1 cellular context compared by ENCODE assay signal in genomic region chr7:36391436-36392198, GRCh38.
TF ChIP-seq lines count a peak whose summit lies in the region.

No MANE protein-coding gene starts in this region.

TF ChIP-seq in IMR-90, 13 proteins besides CTCF, POLR2A, EP300 and RAD21 (continued from another document):
- TF ChIP-seq, protein P1, sequence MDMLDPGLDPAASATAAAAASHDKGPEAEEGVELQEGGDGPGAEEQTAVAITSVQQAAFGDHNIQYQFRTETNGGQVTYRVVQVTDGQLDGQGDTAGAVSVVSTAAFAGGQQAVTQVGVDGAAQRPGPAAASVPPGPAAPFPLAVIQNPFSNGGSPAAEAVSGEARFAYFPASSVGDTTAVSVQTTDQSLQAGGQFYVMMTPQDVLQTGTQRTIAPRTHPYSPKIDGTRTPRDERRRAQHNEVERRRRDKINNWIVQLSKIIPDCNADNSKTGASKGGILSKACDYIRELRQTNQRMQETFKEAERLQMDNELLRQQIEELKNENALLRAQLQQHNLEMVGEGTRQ (IDR thresholded peaks at IDR 0.05; ENCODE audit: low read depth, low read length), result no peak
- TF ChIP-seq, protein P2, sequence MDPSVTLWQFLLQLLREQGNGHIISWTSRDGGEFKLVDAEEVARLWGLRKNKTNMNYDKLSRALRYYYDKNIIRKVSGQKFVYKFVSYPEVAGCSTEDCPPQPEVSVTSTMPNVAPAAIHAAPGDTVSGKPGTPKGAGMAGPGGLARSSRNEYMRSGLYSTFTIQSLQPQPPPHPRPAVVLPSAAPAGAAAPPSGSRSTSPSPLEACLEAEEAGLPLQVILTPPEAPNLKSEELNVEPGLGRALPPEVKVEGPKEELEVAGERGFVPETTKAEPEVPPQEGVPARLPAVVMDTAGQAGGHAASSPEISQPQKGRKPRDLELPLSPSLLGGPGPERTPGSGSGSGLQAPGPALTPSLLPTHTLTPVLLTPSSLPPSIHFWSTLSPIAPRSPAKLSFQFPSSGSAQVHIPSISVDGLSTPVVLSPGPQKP (IDR thresholded peaks at IDR 0.05; ENCODE audit: borderline replicate concordance, low read depth, low read length), result no peak
- no peak for TF ChIP-seq SMC3 (IDR thresholded peaks at IDR 0.05; ENCODE audit: low read depth, low read length)
TF ChIP-seq in IMR-90: peak in this region for 0.
